ENCODE assay signal across 8 cellular contexts in the genomic region with DNA sequence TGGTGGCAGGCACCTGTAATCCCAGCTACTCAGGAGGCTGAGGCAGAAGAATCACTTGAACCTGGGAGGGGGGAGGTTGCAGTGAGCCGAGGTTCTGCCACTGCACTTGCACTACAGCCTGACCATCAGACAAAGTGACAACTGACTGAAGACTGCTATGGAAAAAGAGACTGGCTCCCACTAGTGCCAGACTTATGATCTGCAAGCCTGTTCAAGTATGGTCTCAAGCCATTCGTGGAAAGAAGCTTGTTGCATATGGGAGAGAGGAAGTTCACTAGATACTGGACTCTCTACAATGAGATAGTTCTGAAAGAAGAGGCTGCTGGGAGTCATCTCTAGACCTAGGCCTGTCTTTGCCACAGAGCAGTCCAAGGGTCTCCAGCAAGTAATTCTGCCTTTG. TPM values are rescaled to one million over a fixed set of nuclear protein-coding genes. Genes with fewer than 3 reads are reported as not detected.
DNase-seq lines count a peak whose midpoint lies in the region; ATAC-seq and TF ChIP-seq lines count a peak whose summit lies in the region.

No MANE protein-coding gene starts in this region.

- peak; percentile 59 for DNase-seq in DMS53 (lab: John Stamatoyannopoulos, UW)
- peak; percentile 73 for DNase-seq in RKO (ENCODE audit: low spot score)
- DNase-seq in osteocyte (ENCODE audit: extremely low spot score, unreplicated experiment): peak; percentile 38
- no peak for DNase-seq in COLO668 (lab: John Stamatoyannopoulos, UW; ENCODE audit: unreplicated experiment)
- no peak for DNase-seq in uterus

- peaks cover 15% of the 10 kb centered on the region for H3K36me3 Mint-ChIP-seq in osteocyte (ENCODE audit: unreplicated experiment)

- no peaks in the 10 kb centered on the region for H3K27me3 Mint-ChIP-seq in osteocyte (ENCODE audit: unreplicated experiment)

- TF ChIP-seq CTCF in osteocyte (IDR thresholded peaks at IDR 0.05): peak; percentile 49
- no peak for TF ChIP-seq CTCF in uterus (IDR thresholded peaks at IDR 0.05)

- H3K27ac ChIP-seq in uterus: no peak overlapping the region

- no peaks in the 10 kb centered on the region for H3K27me3 ChIP-seq in uterus

- intact Hi-C loops in uterus (cut with DNase I; ENCODE audit: low total_unique reads): no loop called here

- no peak overlapping the region for H3K27ac Mint-ChIP-seq in osteocyte (ENCODE audit: unreplicated experiment)

- H3K4me1 ChIP-seq in uterus: no peaks in the 10 kb centered on the region

- H3K9me3 ChIP-seq in uterus: no peaks in the 10 kb centered on the region

- H3K36me3 ChIP-seq in uterus: no peaks in the 10 kb centered on the region

- no peaks in the 10 kb centered on the region for H3K9me3 Mint-ChIP-seq in osteocyte (ENCODE audit: unreplicated experiment)

- ATAC-seq in GM19023 (IDR thresholded peaks at IDR 0.05; ENCODE audit: unreplicated experiment) (peak; percentile 87), HG03442 (IDR thresholded peaks at IDR 0.05; ENCODE audit: unreplicated experiment) (peak; percentile 72), esophagus mucosa (peak; percentile 61)

- TF ChIP-seq POLR2A in uterus (IDR thresholded peaks at IDR 0.05): no peak

- H3K4me3 Mint-ChIP-seq in osteocyte (ENCODE audit: unreplicated experiment): no peak overlapping the region

- no peak overlapping the region for H3K4me3 ChIP-seq in uterus

- peaks cover 9% of the 10 kb centered on the region for H3K4me1 Mint-ChIP-seq in osteocyte (ENCODE audit: unreplicated experiment)

RNA-seq across cellular contexts. Expression of gene MDN1, which starts 26.7 kb away (rescaled TPM):
- total RNA-seq in esophagus mucosa (21.6 TPM), osteocyte (30.8 and 33.4 TPM in 2 replicates), uterus (10 to 100 TPM in 3 of 4 donors, 1 to 10 TPM in 1; 7.1 to 46.5 (median 34.5) TPM)

RNA-seq across cellular contexts. Expression of gene CASP8AP2, which starts 36.8 kb away (rescaled TPM):
- total RNA-seq in esophagus mucosa: 6.1 TPM
- total RNA-seq in osteocyte: 15.0 and 15.2 TPM in 2 replicates
- 10 to 100 TPM; 22.0 to 37.6 (median 29.6) TPM for total RNA-seq in uterus

Comparison
In these comparisons a context has a peak if more than half of its experiments do, and no peak if none do; other contexts are left out.
1. DNase-seq: peak in DMS53 (single experiment), RKO (single experiment) and osteocyte (single experiment); none in COLO668 (single experiment) and uterus (0 of 2).
2. Peak in every context shown above with its lines, with median percentiles within 50 percentile points of each other: ATAC-seq.